ENCODE assay signal across 18 cellular contexts in genomic region chr17:70165383-70165782, GRCh38. TPM values are rescaled to one million over a fixed set of nuclear protein-coding genes. Genes with fewer than 3 reads are reported as not detected.
A peak's percentile ranks its signal among the peaks of the same experiment; 100 is the strongest.
DNase-seq lines count a peak whose midpoint lies in the region; ATAC-seq and TF ChIP-seq lines count a peak whose summit lies in the region.
"Had no signal": no experiment of that assay in that cellular context is flagged by ENCODE, and none has a peak within 500 bp of the region (broad histone marks: within the 10 kb centered on the region; RNA-seq: fewer than 3 reads in every experiment).

No MANE protein-coding gene starts in this region.

- 58% methylated on average over 2 of the region's 2 CpGs for WGBS in SK-N-SH (ENCODE audit: low lambda C conversion rate)
- 89 to 91% methylated on average over 2 of the region's 2 CpGs for WGBS in sigmoid colon, 2 donors

- CTCF ChIA-PET in SK-N-SH (lab: Yijun Ruan, JAX) = interaction anchor here (0.6 to 4.0 kb wide), 5 partner anchors 7 to 558 kb away, joined by 3 to 32 read pairs (median 4); no protein-coding TSS in a partner anchor

- POLR2A ChIA-PET in SK-N-SH (lab: Yijun Ruan, JAX) = no interaction called here

- no peak; the same call in 1 of the 2 replicates for TF ChIP-seq RAD21 in SK-N-SH (IDR thresholded peaks at IDR 0.05; ENCODE audit: low read length)

- H3F3A ChIP-seq in SK-N-SH (replicated peaks; ENCODE audit: insufficient read depth) = no peaks in the 10 kb centered on the region

- no peaks in the 10 kb centered on the region for H3K36me3 ChIP-seq in SK-N-SH (replicated peaks in 1 of 2; ENCODE audit: control insufficient read depth in 1 of 2, insufficient read depth in 2 of 2, low read length in 1 of 2)
- no peaks in the 10 kb centered on the region for H3K36me3 ChIP-seq in sigmoid colon
- H3K36me3 ChIP-seq: BE2C, HAP-1 had no signal

- no peaks in the 10 kb centered on the region for H3K27me3 ChIP-seq in SK-N-SH (ENCODE audit: insufficient read depth)
- H3K27me3 ChIP-seq in sigmoid colon = peaks cover 0 to 3% (median 0%) of the 10 kb centered on the region in 3 donors

- no peak for ATAC-seq in HG02610 (IDR thresholded peaks at IDR 0.05; ENCODE audit: unreplicated experiment)

- H4K20me1 ChIP-seq in SK-N-SH (ENCODE audit: insufficient read depth) = no peaks in the 10 kb centered on the region

- intact Hi-C loops in sigmoid colon (cut with DNase I) = no loop called here

- H3K79me2 ChIP-seq in SK-N-SH (ENCODE audit: insufficient read depth) = peaks cover 4% of the 10 kb centered on the region

- H3K4me2 ChIP-seq in SK-N-SH = no peak overlapping the region

- TF ChIP-seq CTCF in SK-N-SH (IDR thresholded peaks at IDR 0.05) = no peak
- TF ChIP-seq CTCF in sigmoid colon (IDR thresholded peaks at IDR 0.05) = no peak

- DNase-seq in SK-N-SH = no peak
- no peak for DNase-seq in caudate nucleus (lab: John Stamatoyannopoulos, UW)
- DNase-seq in medulla oblongata (ENCODE audit: extremely low spot score) = peak; percentile 2
- no peak for DNase-seq in KG1 (lab: John Stamatoyannopoulos, UW)
- DNase-seq in sigmoid colon = no peak
- no peak for DNase-seq in T-helper 1 cell
- DNase-seq: ACHN; BE2C; C1 segment of cervical spinal cord; CD4-positive, CD25-positive, alpha-beta regulatory T cell; CD8-positive, alpha-beta memory T cell; COR-L47; DMS 273 treated with DMSO at 0.1 percent for 48 hours; DMS53; GM23248 had no signal

- peak in 1 of 2 experiments; percentile 63; a peak in 2 of 4 replicates for TF ChIP-seq EP300 in SK-N-SH (IDR thresholded peaks at IDR 0.05; ENCODE audit: borderline replicate concordance in 1 of 2, low read depth in 1 of 2, low read length in 1 of 2)
- no peak for TF ChIP-seq EP300 in sigmoid colon (IDR thresholded peaks at IDR 0.05)

- no peak overlapping the region for H3K4me3 ChIP-seq in SK-N-SH (ENCODE audit: low read depth in 2 of 2, low read length in 1 of 2)
- no peak overlapping the region for H3K4me3 ChIP-seq in sigmoid colon
- H3K4me3 ChIP-seq: GM23248, HAP-1 had no signal

- H3K4me1 ChIP-seq in SK-N-SH (ENCODE audit: control insufficient read depth in 1 of 2, insufficient read depth in 2 of 2, low read depth in 1 of 2, low read length in 1 of 2) = peaks cover 4 to 17% of the 10 kb centered on the region in 2 experiments; a peak in 3 of 4 replicates
- H3K4me1 ChIP-seq in sigmoid colon = peaks cover 0 to 22% (median 12%) of the 10 kb centered on the region in 4 donors
- H3K4me1 ChIP-seq: BE2C, HAP-1 had no signal

- H3K9me2 ChIP-seq in SK-N-SH = no peaks in the 10 kb centered on the region

- no peak overlapping the region for H3K27ac ChIP-seq in SK-N-SH (ENCODE audit: low read depth in 2 of 2, low read length in 1 of 2)
- H3K27ac ChIP-seq in caudate nucleus (ENCODE audit: low read depth, low read length) = peak overlapping the region; percentile 6
- no peak overlapping the region for H3K27ac ChIP-seq in sigmoid colon
- H3K27ac ChIP-seq: GM23248, HL-60 had no signal

- H3K9ac ChIP-seq in SK-N-SH = no peak overlapping the region
- H3K9ac ChIP-seq: GM23248 had no signal

- no peak for TF ChIP-seq POLR2A in sigmoid colon (IDR thresholded peaks at IDR 0.05)

- H3K9me3 ChIP-seq in SK-N-SH (no peaks in the 10 kb centered on the region), sigmoid colon (no peaks in the 10 kb centered on the region)
- H3K9me3 ChIP-seq: BE2C, HAP-1 had no signal

- H2AFZ ChIP-seq in SK-N-SH (ENCODE audit: low read depth) = no peak overlapping the region
- H2AFZ ChIP-seq: GM23248 had no signal

TF ChIP-seq in SK-N-SH, 30 proteins besides CTCF, POLR2A, EP300 and RAD21:
- TF ChIP-seq TCF12 (IDR thresholded peaks at IDR 0.05) = no peak
- no peak for TF ChIP-seq RXRA (IDR thresholded peaks at IDR 0.05; ENCODE audit: borderline replicate concordance, low read depth)
- no peak for TF ChIP-seq CHD2 (IDR thresholded peaks at IDR 0.05; ENCODE audit: low read length, partially characterized antibody)
- no peak for TF ChIP-seq ELF1 (IDR thresholded peaks at IDR 0.05)
- no peak for TF ChIP-seq FOXM1 (IDR thresholded peaks at IDR 0.05; ENCODE audit: low read depth)
- no peak for TF ChIP-seq MAX (IDR thresholded peaks at IDR 0.05; ENCODE audit: low read depth)
- TF ChIP-seq RCOR1 (IDR thresholded peaks at IDR 0.05; ENCODE audit: low read length) = peak; percentile 68
- peak; percentile 91 for TF ChIP-seq GATA2 (CRISPR knock-in tag; IDR thresholded peaks at IDR 0.05)
- TF ChIP-seq IRF3 (IDR thresholded peaks at IDR 0.05; ENCODE audit: low read depth, low read length) = no peak
TF ChIP-seq in SK-N-SH: peak in this region for 2.

RNA-seq across cellular contexts. Expression of gene KCNJ2, which starts 3.9 kb away (rescaled TPM):
- polyA plus RNA-seq in SK-N-SH (2012; rRNA removed) (0.18 and 0.21 TPM in 2 replicates), sigmoid colon (1 to 10 TPM in 1 of 3 donors, under 1 TPM in 2; 0.60 to 2.4 (median 0.92) TPM)
- polyA plus RNA-seq in SK-N-SH (2012; cell fraction: cytosol; rRNA removed) = 0.20 and 0.22 TPM in 2 replicates
- 0.08 and 0.25 TPM in 2 replicates for polyA plus RNA-seq in SK-N-SH (2012; cell fraction: nucleus; rRNA removed)
- 1 to 10 TPM in 3 of 4 donors, under 1 TPM in 1; 0.81 to 2.5 (median 2.1) TPM for total RNA-seq in sigmoid colon
- total RNA-seq: CD8-positive, alpha-beta memory T cell had no signal
- polyA plus RNA-seq: CD4-positive, CD25-positive, alpha-beta regulatory T cell; CD8-positive, alpha-beta memory T cell had no signal
